ENCODE assay signal across 8 cellular contexts in the genomic region with DNA sequence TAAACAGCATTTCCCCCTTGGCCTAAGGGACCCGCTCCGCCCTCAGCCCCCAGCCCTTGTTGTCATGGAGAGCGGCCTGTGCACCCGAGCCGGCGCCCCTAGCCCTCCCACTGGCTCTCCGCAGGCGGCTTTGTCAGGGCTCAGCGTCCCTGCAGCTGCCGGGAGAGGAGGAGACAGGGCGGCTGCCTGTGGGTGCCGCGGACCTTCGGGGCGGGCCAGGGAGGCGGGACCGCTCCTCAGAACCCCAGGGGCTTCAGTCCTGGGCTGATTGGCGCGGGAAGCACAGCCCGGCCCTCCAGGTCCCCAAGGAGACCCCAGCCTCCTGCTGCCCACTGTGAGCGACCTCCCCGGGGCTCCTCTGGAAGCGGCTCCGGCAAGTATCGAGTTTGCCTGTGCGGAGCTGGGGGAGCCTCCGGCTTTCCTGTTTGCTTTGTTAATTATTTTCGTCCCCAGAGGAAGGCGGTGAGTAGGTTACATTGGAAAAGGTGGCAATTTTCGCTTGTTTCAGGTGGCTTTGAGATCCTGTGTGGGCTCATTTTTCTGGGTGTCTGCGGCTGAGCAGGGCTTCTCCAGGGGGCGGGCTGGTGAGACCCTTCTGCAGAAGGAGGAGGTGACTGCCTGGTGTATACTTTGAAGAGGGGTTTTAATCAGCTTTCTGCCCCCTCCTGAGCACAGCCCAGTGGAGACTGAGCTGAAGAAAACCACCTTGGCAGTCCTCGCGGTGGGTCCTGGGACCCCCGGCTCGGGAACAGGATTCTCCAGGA. TPM values are rescaled to one million over a fixed set of nuclear protein-coding genes. Genes with fewer than 3 reads are reported as not detected.
DNase-seq lines count a peak whose midpoint lies in the region; ATAC-seq and TF ChIP-seq lines count a peak whose summit lies in the region.

TSS of gene FGD3 (plus strand) at position 256 of the 764 bp plus-strand sequence. CDS start 28,734 bp downstream, outside the sequence.

- H3K36me3 ChIP-seq in HUES6 (ENCODE audit: control insufficient read depth, insufficient read depth, low read length) = no peaks in the 10 kb centered on the region
- no peaks in the 10 kb centered on the region for H3K36me3 ChIP-seq in Peyer's patch
- H3K36me3 ChIP-seq in iPS-18a (ENCODE audit: control insufficient read depth, low read depth, low read length) = no peaks in the 10 kb centered on the region
- H3K36me3 ChIP-seq in skeletal muscle tissue (ENCODE audit: control insufficient read depth in 3 of 3, insufficient read depth in 3 of 3, low read length in 3 of 3) = no peaks in the 10 kb centered on the region

- no peak for TF ChIP-seq CTCF in Peyer's patch (IDR thresholded peaks at IDR 0.05)

- H3K27ac ChIP-seq in HUES6 (ENCODE audit: low read depth, low read length) = no peak within 1 kb of the TSS
- H3K27ac ChIP-seq in Peyer's patch = peak within 1 kb of the TSS in 1 of 4 donors; percentile 46
- H3K27ac ChIP-seq in iPS-18a (ENCODE audit: low read length) = no peak within 1 kb of the TSS
- H3K27ac ChIP-seq in skeletal muscle tissue (ENCODE audit: low read depth, low read length) = no peak within 1 kb of the TSS

- peaks cover 27% of the 10 kb centered on the region for H3K27me3 ChIP-seq in HUES6 (ENCODE audit: control insufficient read depth, insufficient read depth, low read length)
- H3K27me3 ChIP-seq in Peyer's patch = peaks cover 0 to 5% of the 10 kb centered on the region in 2 donors
- peaks cover 10% of the 10 kb centered on the region for H3K27me3 ChIP-seq in iPS-18a (ENCODE audit: control insufficient read depth, insufficient read depth, low read length)
- peaks cover 15 to 21% (median 17%) of the 10 kb centered on the region in 3 donors for H3K27me3 ChIP-seq in skeletal muscle tissue (ENCODE audit: control insufficient read depth in 3 of 3, insufficient read depth in 3 of 3, low read length in 3 of 3)

- H3K4me3 ChIP-seq in HUES6 (ENCODE audit: low read depth, low read length) (peak within 1 kb of the TSS; percentile 57), Peyer's patch (peak within 1 kb of the TSS; percentile 26 to 48 (median 47)), iPS-18a (ENCODE audit: low read length) (peak within 1 kb of the TSS; percentile 61), skeletal muscle tissue (ENCODE audit: low read length in 3 of 3) (peak within 1 kb of the TSS; percentile 66 to 68 (median 66))

- peaks cover 9% of the 10 kb centered on the region for H3K4me1 ChIP-seq in HUES6 (ENCODE audit: control insufficient read depth, insufficient read depth, low read length)
- peaks cover 0 to 9% (median 1%) of the 10 kb centered on the region in 4 donors for H3K4me1 ChIP-seq in Peyer's patch
- H3K4me1 ChIP-seq in iPS-18a (ENCODE audit: control insufficient read depth, low read depth, low read length) = peaks cover 4% of the 10 kb centered on the region
- H3K4me1 ChIP-seq in skeletal muscle tissue (ENCODE audit: control insufficient read depth in 3 of 3, insufficient read depth in 3 of 3, low read length in 3 of 3) = peaks cover 11 to 25% (median 15%) of the 10 kb centered on the region in 3 donors

- DNase-seq in Peyer's patch = no peak
- DNase-seq in activated naive CD8-positive, alpha-beta T cell treated with anti-CD3 and anti-CD28 coated beads, Interleukin-2, amount 50 U/mL, for 24 hours = no peak

- peak within 1 kb of the TSS; percentile 44 for H3K9ac ChIP-seq in HUES6 (ENCODE audit: low read length)
- H3K9ac ChIP-seq in iPS-18a (ENCODE audit: low read length) = peak within 1 kb of the TSS; percentile 44
- peak within 1 kb of the TSS; percentile 64 to 76 (median 74) for H3K9ac ChIP-seq in skeletal muscle tissue (ENCODE audit: low read depth in 1 of 3, low read length in 3 of 3)

- peaks cover 24% of the 10 kb centered on the region for H3K4me1 Mint-ChIP-seq in activated naive CD8-positive, alpha-beta T cell treated with anti-CD3 and anti-CD28 coated beads, Interleukin-2, amount 50 U/mL, for 24 hours

- H3K27me3 Mint-ChIP-seq in activated naive CD8-positive, alpha-beta T cell treated with anti-CD3 and anti-CD28 coated beads, Interleukin-2, amount 50 U/mL, for 24 hours = peaks cover 5% of the 10 kb centered on the region

- no peaks in the 10 kb centered on the region for H3K36me3 Mint-ChIP-seq in activated naive CD8-positive, alpha-beta T cell treated with anti-CD3 and anti-CD28 coated beads, Interleukin-2, amount 50 U/mL, for 24 hours (ENCODE audit: low read depth)

- ATAC-seq in activated naive CD8-positive, alpha-beta T cell treated with anti-CD3 and anti-CD28 coated beads, Interleukin-2, amount 50 U/mL, for 24 hours = peak; percentile 83
- ATAC-seq in HG02571 (IDR thresholded peaks at IDR 0.05; ENCODE audit: unreplicated experiment) (no peak), HG02938 (IDR thresholded peaks at IDR 0.05; ENCODE audit: unreplicated experiment) (no peak), GM19324 (IDR thresholded peaks at IDR 0.05; ENCODE audit: low FRiP score, unreplicated experiment) (no peak)

- H3K4me3 Mint-ChIP-seq in activated naive CD8-positive, alpha-beta T cell treated with anti-CD3 and anti-CD28 coated beads, Interleukin-2, amount 50 U/mL, for 24 hours = peak within 1 kb of the TSS; percentile 81

- H3K9me3 ChIP-seq in HUES6 (ENCODE audit: control insufficient read depth, insufficient read depth, low read depth, low read length) (peaks cover 16% of the 10 kb centered on the region), Peyer's patch (no peaks in the 10 kb centered on the region), iPS-18a (ENCODE audit: control insufficient read depth, low read depth, low read length) (no peaks in the 10 kb centered on the region), skeletal muscle tissue (ENCODE audit: control insufficient read depth in 3 of 3, low read length in 3 of 3) (no peaks in the 10 kb centered on the region)

- no peaks in the 10 kb centered on the region for H3K9me3 Mint-ChIP-seq in activated naive CD8-positive, alpha-beta T cell treated with anti-CD3 and anti-CD28 coated beads, Interleukin-2, amount 50 U/mL, for 24 hours

- TF ChIP-seq POLR2A in Peyer's patch (IDR thresholded peaks at IDR 0.05) = no peak

- H3K27ac Mint-ChIP-seq in activated naive CD8-positive, alpha-beta T cell treated with anti-CD3 and anti-CD28 coated beads, Interleukin-2, amount 50 U/mL, for 24 hours = peak within 1 kb of the TSS; percentile 46

RNA-seq across cellular contexts. Expression of gene FGD3, which starts in this region (rescaled TPM):
- total RNA-seq in Peyer's patch (10 to 100 TPM in 1 of 4 donors, 1 to 10 TPM in 3; 4.6 to 48.7 (median 7.8) TPM), skeletal muscle tissue (4.2 TPM)
